In genomic region chr20:37302981-37303380, GRCh38 we compare ENCODE assay signal across 36 cellular contexts. TPM values are rescaled to one million over a fixed set of nuclear protein-coding genes. Genes with fewer than 3 reads are reported as not detected.
"Had no signal": no experiment of that assay in that cellular context is flagged by ENCODE, and none has a peak within 500 bp of the region (broad histone marks: within the 10 kb centered on the region; RNA-seq: fewer than 3 reads in every experiment).

No MANE protein-coding gene starts in this region.

- H3K9me3 ChIP-seq: breast epithelium, esophagus squamous epithelium, ovary, prostate gland, uterus had no signal

- H3K27me3 ChIP-seq: breast epithelium, esophagus squamous epithelium, ovary, uterus had no signal

- H3K36me3 ChIP-seq: breast epithelium, ovary, prostate gland, uterus had no signal

- H3K27ac ChIP-seq: epithelial cell of prostate, esophagus squamous epithelium, ovary, WERI-Rb-1 had no signal

- ATAC-seq: activated CD4-positive, CD25-positive, alpha-beta regulatory T cell treated with anti-CD3 and anti-CD28 coated beads, Interleukin-2, amount 50 U/mL, for 24 hours; naive thymus-derived CD4-positive, alpha-beta T cell; sciatic nerve; stimulated activated memory B cell treated with anti-CD40 and anti-IgM and Interleukin-4, amounts not matched to agents 10 μg/mL and 1 μg/mL and 100 μg/mL, for 72 hours; stimulated activated naive CD8-positive, alpha-beta T cell treated with anti-CD3 and anti-CD28 coated beads, Interleukin-15, amount 100 ng/mL, for 72 hours had no signal

- H3K4me3 ChIP-seq: breast epithelium, esophagus squamous epithelium, ovary, prostate gland, uterus had no signal

- DNase-seq: activated CD4-positive, alpha-beta T cell treated with anti-CD3 and anti-CD28 coated beads for 48 hours; activated CD4-positive, alpha-beta T cell treated with anti-CD3 and anti-CD28 coated beads, Interleukin-2, amount 50 U/mL, for 48 hours; activated CD8-positive, alpha-beta memory T cell treated with anti-CD3 and anti-CD28 coated beads for 24 hours; activated gamma-delta T cell; activated naive CD4-positive, alpha-beta T cell treated with anti-CD3 and anti-CD28 coated beads, Interleukin-2, amount 10 ng/mL, durations not matched to agents 7 days and 5 days; activated naive CD8-positive, alpha-beta T cell treated with anti-CD3 and anti-CD28 coated beads, Interleukin-2, amount 10 ng/mL, durations not matched to agents 7 days and 5 days; central memory CD4-positive, alpha-beta T cell; dermis blood vessel endothelial cell; effector CD8-positive, alpha-beta T cell; esophagus squamous epithelium; foreskin melanocyte; immature natural killer cell; kidney; naive thymus-derived CD4-positive, alpha-beta T cell; ovary; retina; stimulated activated CD4-positive, alpha-beta T cell treated with anti-CD3 and anti-CD28 coated beads, Interleukin-4, amount 100 ng/mL, for 4 hours; stimulated activated CD8-positive, alpha-beta memory T cell treated with anti-CD3 and anti-CD28 coated beads, Interleukin-4, amount 100 ng/mL, for 48 hours; stimulated activated naive CD8-positive, alpha-beta T cell treated with anti-CD3 and anti-CD28 coated beads, Interleukin-15, amount 100 ng/mL, for 72 hours; T-helper 9 cell; uterus; WERI-Rb-1 had no signal

- H3K4me1 ChIP-seq: breast epithelium had no signal

RNA-seq across cellular contexts. Expression of gene GHRH, which starts 41.4 kb away (rescaled TPM):
- total RNA-seq: activated naive CD8-positive, alpha-beta T cell treated with anti-CD3 and anti-CD28 coated beads, Interleukin-2, amount 10 ng/mL, durations not matched to agents 7 days and 5 days; astrocyte; breast epithelium; dermis blood vessel endothelial cell; esophagus squamous epithelium; glomerular endothelial cell; kidney; left colon; lower leg skin; mesothelial cell of epicardium; naive thymus-derived CD4-positive, alpha-beta T cell; ovary; prostate gland; sciatic nerve; T-helper 1 cell treated with Interleukin-12 subunit alpha and Interleukin-12 subunit beta and Interleukin-4 antibody, amounts not matched to agents 30 ng/mL and 1 ng/mL, for 36 hours; uterus had no signal
- polyA plus RNA-seq: immature natural killer cell; naive thymus-derived CD4-positive, alpha-beta T cell; neural cell; ovary; small intestine had no signal
